ENCODE assay signal across 20 cellular contexts in the genomic region with DNA sequence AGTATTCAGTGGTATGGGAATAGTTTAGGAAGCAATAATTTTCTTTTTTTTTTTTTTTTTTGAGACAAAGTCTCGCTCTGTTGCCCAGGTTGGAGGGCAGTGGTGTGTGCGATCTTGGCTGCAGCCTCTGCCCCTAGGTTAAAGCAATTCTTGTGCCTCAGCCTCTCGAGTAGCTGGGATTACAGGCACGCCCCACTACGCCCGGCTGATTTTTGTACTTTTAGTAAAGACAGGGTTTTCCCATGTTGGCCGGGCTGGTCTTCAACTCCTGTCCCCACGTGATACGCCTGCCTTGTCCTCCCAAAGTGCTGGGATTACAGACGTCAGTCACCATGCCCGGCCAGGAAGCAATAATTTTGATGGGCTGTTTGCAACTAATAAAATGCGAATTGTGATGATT.
A peak's percentile ranks its signal among the peaks of the same experiment; 100 is the strongest.
DNase-seq lines count a peak whose midpoint lies in the region; ATAC-seq and TF ChIP-seq lines count a peak whose summit lies in the region.
"Had no signal": no experiment of that assay in that cellular context is flagged by ENCODE, and none has a peak within 500 bp of the region (broad histone marks: within the 10 kb centered on the region; RNA-seq: fewer than 3 reads in every experiment).

No MANE protein-coding gene starts in this region.

- no peak for DNase-seq in activated CD8-positive, alpha-beta T cell treated with anti-CD3 and anti-CD28 coated beads for 36 hours
- no peak for DNase-seq in activated CD8-positive, alpha-beta T cell treated with anti-CD3 and anti-CD28 coated beads, Interleukin-2, amount 10 ng/mL, durations not matched to agents 7 days and 5 days
- no peak for DNase-seq in T-helper 17 cell
- peak; percentile 59 to 74 for DNase-seq in left colon
- DNase-seq in type B pancreatic cell (ENCODE audit: extremely low spot score, unreplicated experiment): no peak
- no peak for DNase-seq in NCI-H1436 treated with DMSO at 0.1 percent for 48 hours (lab: John Stamatoyannopoulos, UW)
- DNase-seq: 8988T; C1 segment of cervical spinal cord; H7; head of caudate nucleus; immature natural killer cell; MM.1S; NCI-H187 treated with DMSO at 0.1 percent for 48 hours; NCI-H226; stimulated activated CD8-positive, alpha-beta memory T cell treated with anti-CD3 and anti-CD28 coated beads, Interleukin-4, amount 100 ng/mL, for 48 hours; SW 1271 had no signal

- H3K4me1 Mint-ChIP-seq in activated CD8-positive, alpha-beta T cell treated with anti-CD3 and anti-CD28 coated beads for 36 hours (ENCODE audit: low read depth): peaks cover 53% of the 10 kb centered on the region
- peaks cover 28% of the 10 kb centered on the region for H3K4me1 Mint-ChIP-seq in activated CD8-positive, alpha-beta T cell treated with anti-CD3 and anti-CD28 coated beads, Interleukin-2, amount 10 ng/mL, durations not matched to agents 7 days and 5 days (ENCODE audit: low read depth)
- H3K4me1 Mint-ChIP-seq in T-helper 17 cell (peaks cover 43% of the 10 kb centered on the region), type B pancreatic cell (ENCODE audit: unreplicated experiment) (peaks cover 24% of the 10 kb centered on the region)

- no peak for TF ChIP-seq CTCF in activated CD8-positive, alpha-beta T cell treated with anti-CD3 and anti-CD28 coated beads for 36 hours (IDR thresholded peaks at IDR 0.05)
- no peak for TF ChIP-seq CTCF in type B pancreatic cell (conservative IDR thresholded peaks at IDR 0.05)

- no peak for ATAC-seq in activated CD8-positive, alpha-beta T cell treated with anti-CD3 and anti-CD28 coated beads for 36 hours
- ATAC-seq in activated CD8-positive, alpha-beta T cell treated with anti-CD3 and anti-CD28 coated beads, Interleukin-2, amount 10 ng/mL, durations not matched to agents 7 days and 5 days: no peak
- ATAC-seq in T-helper 17 cell (no peak), left colon (peak; percentile 17), HG03521 (IDR thresholded peaks at IDR 0.05; ENCODE audit: unreplicated experiment) (no peak), SK-N-SH treated with all-trans-retinoic acid at 6 μM for 48 hours (no peak)

- no peaks in the 10 kb centered on the region for H3K9me3 Mint-ChIP-seq in activated CD8-positive, alpha-beta T cell treated with anti-CD3 and anti-CD28 coated beads for 36 hours
- H3K9me3 Mint-ChIP-seq in activated CD8-positive, alpha-beta T cell treated with anti-CD3 and anti-CD28 coated beads, Interleukin-2, amount 10 ng/mL, durations not matched to agents 7 days and 5 days (ENCODE audit: insufficient read depth): no peaks in the 10 kb centered on the region
- H3K9me3 Mint-ChIP-seq in type B pancreatic cell: no peaks in the 10 kb centered on the region
- H3K9me3 Mint-ChIP-seq: immature natural killer cell had no signal

- intact Hi-C loops in activated CD8-positive, alpha-beta T cell treated with anti-CD3 and anti-CD28 coated beads for 36 hours (cut with micrococcal nuclease): no loop called here
- intact Hi-C loops in left colon (cut with DNase I, micrococcal nuclease): no loop called here

- peak overlapping the region; percentile 11 for H3K27ac Mint-ChIP-seq in activated CD8-positive, alpha-beta T cell treated with anti-CD3 and anti-CD28 coated beads for 36 hours
- H3K27ac Mint-ChIP-seq in activated CD8-positive, alpha-beta T cell treated with anti-CD3 and anti-CD28 coated beads, Interleukin-2, amount 10 ng/mL, durations not matched to agents 7 days and 5 days: no peak overlapping the region
- H3K27ac Mint-ChIP-seq in T-helper 17 cell: peak overlapping the region; percentile 82
- peak overlapping the region; percentile 24 for H3K27ac Mint-ChIP-seq in type B pancreatic cell

- H3K9me3 ChIP-seq in T-helper 17 cell (ENCODE audit: control insufficient read depth, low read length, poor library complexity, severe bottlenecking): no peaks in the 10 kb centered on the region
- H3K9me3 ChIP-seq: esophagus muscularis mucosa, suprapubic skin had no signal

- CTCF ChIA-PET in activated CD8-positive, alpha-beta T cell treated with anti-CD3 and anti-CD28 coated beads for 36 hours (lab: Charles Lee): interaction anchor here (1.0 to 4.4 kb wide), 8 partner anchors 11 to 104 kb away, joined by 3 to 16 read pairs (median 4); no protein-coding TSS in a partner anchor
- CTCF ChIA-PET in activated CD8-positive, alpha-beta T cell treated with anti-CD3 and anti-CD28 coated beads, Interleukin-2, amount 10 ng/mL, durations not matched to agents 7 days and 5 days (lab: Charles Lee): interaction anchor here (0.9 to 4.3 kb wide), 10 partner anchors 12 to 104 kb away, joined by 3 to 19 read pairs (median 4); no protein-coding TSS in a partner anchor

- POLR2A ChIA-PET in activated CD8-positive, alpha-beta T cell treated with anti-CD3 and anti-CD28 coated beads for 36 hours (lab: Charles Lee): interaction anchor here (1.1 kb wide), 1 partner anchor 9 kb away, joined by 4 read pairs; no protein-coding TSS in a partner anchor
- POLR2A ChIA-PET in activated CD8-positive, alpha-beta T cell treated with anti-CD3 and anti-CD28 coated beads, Interleukin-2, amount 10 ng/mL, durations not matched to agents 7 days and 5 days (lab: Charles Lee): interaction anchor here (0.8 kb wide), 1 partner anchor 78 kb away, joined by 3 read pairs; no protein-coding TSS in a partner anchor

- H3K27me3 Mint-ChIP-seq in activated CD8-positive, alpha-beta T cell treated with anti-CD3 and anti-CD28 coated beads for 36 hours: no peaks in the 10 kb centered on the region
- H3K27me3 Mint-ChIP-seq in activated CD8-positive, alpha-beta T cell treated with anti-CD3 and anti-CD28 coated beads, Interleukin-2, amount 10 ng/mL, durations not matched to agents 7 days and 5 days (ENCODE audit: low read depth): no peaks in the 10 kb centered on the region
- no peaks in the 10 kb centered on the region for H3K27me3 Mint-ChIP-seq in T-helper 17 cell
- no peaks in the 10 kb centered on the region for H3K27me3 Mint-ChIP-seq in type B pancreatic cell

- H3K4me3 Mint-ChIP-seq in activated CD8-positive, alpha-beta T cell treated with anti-CD3 and anti-CD28 coated beads for 36 hours: no peak overlapping the region
- H3K4me3 Mint-ChIP-seq in activated CD8-positive, alpha-beta T cell treated with anti-CD3 and anti-CD28 coated beads, Interleukin-2, amount 10 ng/mL, durations not matched to agents 7 days and 5 days: no peak overlapping the region
- H3K4me3 Mint-ChIP-seq in T-helper 17 cell (no peak overlapping the region), type B pancreatic cell (no peak overlapping the region)
- H3K4me3 Mint-ChIP-seq: immature natural killer cell had no signal

- peaks cover 6% of the 10 kb centered on the region for H3K36me3 Mint-ChIP-seq in activated CD8-positive, alpha-beta T cell treated with anti-CD3 and anti-CD28 coated beads for 36 hours (ENCODE audit: low read depth)
- peaks cover 9% of the 10 kb centered on the region for H3K36me3 Mint-ChIP-seq in activated CD8-positive, alpha-beta T cell treated with anti-CD3 and anti-CD28 coated beads, Interleukin-2, amount 10 ng/mL, durations not matched to agents 7 days and 5 days (ENCODE audit: low read depth)
- H3K36me3 Mint-ChIP-seq in T-helper 17 cell (ENCODE audit: low read depth) (peaks cover 5% of the 10 kb centered on the region), type B pancreatic cell (peaks cover 6% of the 10 kb centered on the region)

TF ChIP-seq in SK-N-SH treated with all-trans-retinoic acid at 6 μM for 48 hours, 23 proteins besides CTCF, POLR2A, EP300 and RAD21 (continues in another document):
- TF ChIP-seq GLIS3 (CRISPR knock-in tag; IDR thresholded peaks at IDR 0.05) (no peak), CSDC2 (CRISPR knock-in tag; IDR thresholded peaks at IDR 0.05) (no peak), PPARA (CRISPR knock-in tag; IDR thresholded peaks at IDR 0.05; ENCODE audit: borderline replicate concordance) (no peak), ZNF8 (CRISPR knock-in tag; IDR thresholded peaks at IDR 0.05) (no peak), SNAI2 (CRISPR knock-in tag; IDR thresholded peaks at IDR 0.05) (no peak), ZFP30 (CRISPR knock-in tag; IDR thresholded peaks at IDR 0.05) (no peak), CREB5 (CRISPR knock-in tag; IDR thresholded peaks at IDR 0.05; ENCODE audit: low read depth) (no peak), RARB (CRISPR knock-in tag; IDR thresholded peaks at IDR 0.05) (no peak)
- TF ChIP-seq, protein P1, sequence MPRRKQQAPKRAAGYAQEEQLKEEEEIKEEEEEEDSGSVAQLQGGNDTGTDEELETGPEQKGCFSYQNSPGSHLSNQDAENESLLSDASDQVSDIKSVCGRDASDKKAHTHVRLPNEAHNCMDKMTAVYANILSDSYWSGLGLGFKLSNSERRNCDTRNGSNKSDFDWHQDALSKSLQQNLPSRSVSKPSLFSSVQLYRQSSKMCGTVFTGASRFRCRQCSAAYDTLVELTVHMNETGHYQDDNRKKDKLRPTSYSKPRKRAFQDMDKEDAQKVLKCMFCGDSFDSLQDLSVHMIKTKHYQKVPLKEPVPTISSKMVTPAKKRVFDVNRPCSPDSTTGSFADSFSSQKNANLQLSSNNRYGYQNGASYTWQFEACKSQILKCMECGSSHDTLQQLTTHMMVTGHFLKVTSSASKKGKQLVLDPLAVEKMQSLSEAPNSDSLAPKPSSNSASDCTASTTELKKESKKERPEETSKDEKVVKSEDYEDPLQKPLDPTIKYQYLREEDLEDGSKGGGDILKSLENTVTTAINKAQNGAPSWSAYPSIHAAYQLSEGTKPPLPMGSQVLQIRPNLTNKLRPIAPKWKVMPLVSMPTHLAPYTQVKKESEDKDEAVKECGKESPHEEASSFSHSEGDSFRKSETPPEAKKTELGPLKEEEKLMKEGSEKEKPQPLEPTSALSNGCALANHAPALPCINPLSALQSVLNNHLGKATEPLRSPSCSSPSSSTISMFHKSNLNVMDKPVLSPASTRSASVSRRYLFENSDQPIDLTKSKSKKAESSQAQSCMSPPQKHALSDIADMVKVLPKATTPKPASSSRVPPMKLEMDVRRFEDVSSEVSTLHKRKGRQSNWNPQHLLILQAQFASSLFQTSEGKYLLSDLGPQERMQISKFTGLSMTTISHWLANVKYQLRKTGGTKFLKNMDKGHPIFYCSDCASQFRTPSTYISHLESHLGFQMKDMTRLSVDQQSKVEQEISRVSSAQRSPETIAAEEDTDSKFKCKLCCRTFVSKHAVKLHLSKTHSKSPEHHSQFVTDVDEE (CRISPR knock-in tag; IDR thresholded peaks at IDR 0.05): no peak

Comparison
In these comparisons a context has a peak if more than half of its experiments do, and no peak if none do; other contexts are left out.
1. DNase-seq: peak in left colon (2 of 2); none in activated CD8-positive, alpha-beta T cell treated with anti-CD3 and anti-CD28 coated beads for 36 hours (single experiment), activated CD8-positive, alpha-beta T cell treated with anti-CD3 and anti-CD28 coated beads, Interleukin-2, amount 10 ng/mL, durations not matched to agents 7 days and 5 days (single experiment), T-helper 17 cell (0 of 3), type B pancreatic cell (single experiment) and NCI-H1436 treated with DMSO at 0.1 percent for 48 hours (single experiment).